In the genomic region with DNA sequence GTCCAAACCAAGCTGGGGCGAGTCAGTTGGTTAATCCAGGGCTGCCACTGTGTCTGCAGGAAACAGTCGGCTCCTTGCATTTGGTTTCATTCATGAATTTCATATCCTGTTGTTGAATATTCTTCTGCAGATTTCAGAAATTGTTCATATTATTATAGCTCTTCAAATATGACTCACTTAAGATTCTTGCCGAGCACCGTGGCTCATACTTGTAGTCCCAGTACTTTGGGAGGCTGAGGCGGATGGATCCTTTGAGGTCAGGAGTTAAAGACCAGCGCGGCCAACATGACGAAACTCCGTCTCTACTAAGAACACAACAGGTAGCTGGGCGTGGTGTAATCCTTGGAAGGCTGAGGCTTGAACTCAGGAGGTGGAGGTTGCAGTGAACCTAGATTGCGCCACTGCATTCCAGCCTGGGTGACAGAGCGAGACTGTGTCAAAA, we compare ENCODE assay signal across 1 cellular context.
TF ChIP-seq lines count a peak whose summit lies in the region.

No MANE protein-coding gene starts in this region.

TF ChIP-seq in HEK293T, 16 proteins besides CTCF, POLR2A, EP300 and RAD21:
- no peak for TF ChIP-seq BHLHE40 (IDR thresholded peaks at IDR 0.05; ENCODE audit: borderline replicate concordance)
- no peak for TF ChIP-seq CTBP1 (IDR thresholded peaks at IDR 0.05; ENCODE audit: borderline replicate concordance)
- TF ChIP-seq LEF1 (IDR thresholded peaks at IDR 0.05; ENCODE audit: borderline replicate concordance) = no peak
- TF ChIP-seq L3MBTL2 (conservative IDR thresholded peaks at IDR 0.05) = no peak
- TF ChIP-seq FOXK2 (IDR thresholded peaks at IDR 0.05) = no peak
- no peak for TF ChIP-seq FOXA1 (IDR thresholded peaks at IDR 0.05)
- TF ChIP-seq SUZ12 (IDR thresholded peaks at IDR 0.05) = no peak
